Comparison of ENCODE assay signal across 1 cellular context in the genomic region with DNA sequence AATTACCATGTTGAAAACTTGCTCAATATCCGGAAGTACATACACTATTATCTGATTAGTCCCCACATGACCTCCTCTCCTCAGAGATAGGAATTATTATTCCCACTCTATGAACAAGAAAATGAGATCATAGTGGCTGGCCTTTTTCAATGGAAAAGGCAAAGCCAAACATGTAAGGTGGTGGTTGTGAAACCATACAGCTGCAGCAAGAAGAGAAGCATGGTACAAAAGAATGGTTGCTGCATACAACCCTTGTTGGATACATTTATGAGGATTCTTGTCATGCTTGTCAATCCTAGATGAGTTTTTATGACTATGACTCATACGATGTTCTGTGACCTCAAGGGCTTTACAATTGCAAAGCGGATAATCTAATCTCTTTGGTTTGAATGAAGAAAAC.
A peak's percentile ranks its signal among the peaks of the same experiment; 100 is the strongest.
TF ChIP-seq lines count a peak whose summit lies in the region.

No MANE protein-coding gene starts in this region.

TF ChIP-seq in HEK293, 187 proteins besides CTCF, POLR2A, EP300 and RAD21 (continued from another document):
- TF ChIP-seq IKZF3 (tag by site-specific recombination; IDR thresholded peaks at IDR 0.05) (0 out of 2 replicates have a peak, but pooled peaks have one; percentile 11), ZNF311 (tag by site-specific recombination; IDR thresholded peaks at IDR 0.05; ENCODE audit: borderline replicate concordance) (no peak), ZNF623 (tag by site-specific recombination; IDR thresholded peaks at IDR 0.05) (no peak), ZNF19 (tag by site-specific recombination; IDR thresholded peaks at IDR 0.05; ENCODE audit: low read depth) (no peak), YY2 (tag by site-specific recombination; IDR thresholded peaks at IDR 0.05) (no peak)
- TF ChIP-seq, protein P1, sequence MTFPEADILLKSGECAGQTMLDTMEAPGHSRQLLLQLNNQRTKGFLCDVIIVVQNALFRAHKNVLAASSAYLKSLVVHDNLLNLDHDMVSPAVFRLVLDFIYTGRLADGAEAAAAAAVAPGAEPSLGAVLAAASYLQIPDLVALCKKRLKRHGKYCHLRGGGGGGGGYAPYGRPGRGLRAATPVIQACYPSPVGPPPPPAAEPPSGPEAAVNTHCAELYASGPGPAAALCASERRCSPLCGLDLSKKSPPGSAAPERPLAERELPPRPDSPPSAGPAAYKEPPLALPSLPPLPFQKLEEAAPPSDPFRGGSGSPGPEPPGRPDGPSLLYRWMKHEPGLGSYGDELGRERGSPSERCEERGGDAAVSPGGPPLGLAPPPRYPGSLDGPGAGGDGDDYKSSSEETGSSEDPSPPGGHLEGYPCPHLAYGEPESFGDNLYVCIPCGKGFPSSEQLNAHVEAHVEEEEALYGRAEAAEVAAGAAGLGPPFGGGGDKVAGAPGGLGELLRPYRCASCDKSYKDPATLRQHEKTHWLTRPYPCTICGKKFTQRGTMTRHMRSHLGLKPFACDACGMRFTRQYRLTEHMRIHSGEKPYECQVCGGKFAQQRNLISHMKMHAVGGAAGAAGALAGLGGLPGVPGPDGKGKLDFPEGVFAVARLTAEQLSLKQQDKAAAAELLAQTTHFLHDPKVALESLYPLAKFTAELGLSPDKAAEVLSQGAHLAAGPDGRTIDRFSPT (tag by site-specific recombination; IDR thresholded peaks at IDR 0.05): 0 out of 2 replicates have a peak, but pooled peaks have one; percentile 58
- TF ChIP-seq, protein P2, sequence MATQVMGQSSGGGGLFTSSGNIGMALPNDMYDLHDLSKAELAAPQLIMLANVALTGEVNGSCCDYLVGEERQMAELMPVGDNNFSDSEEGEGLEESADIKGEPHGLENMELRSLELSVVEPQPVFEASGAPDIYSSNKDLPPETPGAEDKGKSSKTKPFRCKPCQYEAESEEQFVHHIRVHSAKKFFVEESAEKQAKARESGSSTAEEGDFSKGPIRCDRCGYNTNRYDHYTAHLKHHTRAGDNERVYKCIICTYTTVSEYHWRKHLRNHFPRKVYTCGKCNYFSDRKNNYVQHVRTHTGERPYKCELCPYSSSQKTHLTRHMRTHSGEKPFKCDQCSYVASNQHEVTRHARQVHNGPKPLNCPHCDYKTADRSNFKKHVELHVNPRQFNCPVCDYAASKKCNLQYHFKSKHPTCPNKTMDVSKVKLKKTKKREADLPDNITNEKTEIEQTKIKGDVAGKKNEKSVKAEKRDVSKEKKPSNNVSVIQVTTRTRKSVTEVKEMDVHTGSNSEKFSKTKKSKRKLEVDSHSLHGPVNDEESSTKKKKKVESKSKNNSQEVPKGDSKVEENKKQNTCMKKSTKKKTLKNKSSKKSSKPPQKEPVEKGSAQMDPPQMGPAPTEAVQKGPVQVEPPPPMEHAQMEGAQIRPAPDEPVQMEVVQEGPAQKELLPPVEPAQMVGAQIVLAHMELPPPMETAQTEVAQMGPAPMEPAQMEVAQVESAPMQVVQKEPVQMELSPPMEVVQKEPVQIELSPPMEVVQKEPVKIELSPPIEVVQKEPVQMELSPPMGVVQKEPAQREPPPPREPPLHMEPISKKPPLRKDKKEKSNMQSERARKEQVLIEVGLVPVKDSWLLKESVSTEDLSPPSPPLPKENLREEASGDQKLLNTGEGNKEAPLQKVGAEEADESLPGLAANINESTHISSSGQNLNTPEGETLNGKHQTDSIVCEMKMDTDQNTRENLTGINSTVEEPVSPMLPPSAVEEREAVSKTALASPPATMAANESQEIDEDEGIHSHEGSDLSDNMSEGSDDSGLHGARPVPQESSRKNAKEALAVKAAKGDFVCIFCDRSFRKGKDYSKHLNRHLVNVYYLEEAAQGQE (tag by site-specific recombination; IDR thresholded peaks at IDR 0.05): no peak
